8 cellular contexts compared by ENCODE assay signal in genomic region chr17:45060824-45061605, GRCh38.
DNase-seq lines count a peak whose midpoint lies in the region; ATAC-seq lines count a peak whose summit lies in the region.

Gene NMT1 (plus strand): TSS chr17:45061317. CDS start chr17:45061330, 13 bp downstream.

- ATAC-seq in GM19351 (IDR thresholded peaks at IDR 0.05; ENCODE audit: unreplicated experiment) (peak; percentile 75), HG03521 (IDR thresholded peaks at IDR 0.05; ENCODE audit: unreplicated experiment) (peak; percentile 88)

- H3K36me3 ChIP-seq in BLaER1 treated with 17β-estradiol and CSF1 and Interleukin-3, amounts not matched to agents 10 nM and 100 nM, result peaks cover 0 to 21% (median 13%) of the 10 kb centered on the region in 11 experiments; a peak in 15 of 22 replicates

- H3K9ac ChIP-seq in BLaER1 treated with 17β-estradiol and CSF1 and Interleukin-3, amounts not matched to agents 10 nM and 100 nM, result peak within 1 kb of the TSS; percentile 89 to 98 (median 94)

- DNase-seq in NCI-H748 (lab: John Stamatoyannopoulos, UW; ENCODE audit: unreplicated experiment) (peak; percentile 99), dedifferentiated amniotic fluid mesenchymal stem cell (ENCODE audit: extremely low spot score) (peak; percentile 100), left kidney (ENCODE audit: low read depth, low spot score) (peak; percentile 100)
- peak; percentile 92 for DNase-seq in activated CD4-positive, alpha-beta T cell treated with anti-CD3 and anti-CD28 coated beads, Interleukin-2, amount 50 U/mL, for 1 hour
- peak; percentile 94 to 96 for DNase-seq in stimulated activated CD4-positive, alpha-beta T cell treated with anti-CD3 and anti-CD28 coated beads, Interleukin-2, amount 100 ng/mL, for 24 hours

- peaks cover 28 to 42% (median 38%) of the 10 kb centered on the region in 11 experiments; a peak in 21 of 22 replicates for H4K20me1 ChIP-seq in BLaER1 treated with 17β-estradiol and CSF1 and Interleukin-3, amounts not matched to agents 10 nM and 100 nM

- peak within 1 kb of the TSS; percentile 81 to 98 (median 96) for H3K4me2 ChIP-seq in BLaER1 treated with 17β-estradiol and CSF1 and Interleukin-3, amounts not matched to agents 10 nM and 100 nM

- peak within 1 kb of the TSS; percentile 78 to 98 (median 95) for H3K27ac ChIP-seq in BLaER1 treated with 17β-estradiol and CSF1 and Interleukin-3, amounts not matched to agents 10 nM and 100 nM

- H3K4me1 ChIP-seq in BLaER1 treated with 17β-estradiol and CSF1 and Interleukin-3, amounts not matched to agents 10 nM and 100 nM, result peaks cover 47 to 65% (median 57%) of the 10 kb centered on the region in 10 experiments

- peak within 1 kb of the TSS; percentile 71 to 84 (median 76) for H3K4me3 ChIP-seq in BLaER1 treated with 17β-estradiol and CSF1 and Interleukin-3, amounts not matched to agents 10 nM and 100 nM

- no peaks in the 10 kb centered on the region for H3K9me3 ChIP-seq in BLaER1 treated with 17β-estradiol and CSF1 and Interleukin-3, amounts not matched to agents 10 nM and 100 nM (replicated peaks in 1 of 11)

- no peaks in the 10 kb centered on the region for H3K27me3 ChIP-seq in BLaER1 treated with 17β-estradiol and CSF1 and Interleukin-3, amounts not matched to agents 10 nM and 100 nM

Comparison
In these comparisons a context has a peak if more than half of its experiments do, and no peak if none do; other contexts are left out.
1. Peak in every context shown above with its lines: DNase-seq, ATAC-seq, H3K4me3 ChIP-seq and H3K27ac ChIP-seq.